ENCODE assay signal across 1 cellular context in genomic region chr12:14460212-14460841, GRCh38.
TF ChIP-seq lines count a peak whose summit lies in the region.

No MANE protein-coding gene starts in this region.

TF ChIP-seq in HepG2, 621 proteins besides CTCF, POLR2A, EP300 and RAD21:
- TF ChIP-seq REST (IDR thresholded peaks at IDR 0.05; ENCODE audit: borderline replicate concordance in 1 of 2, low read depth in 1 of 2, low read length in 2 of 2) (no peak), E2F1 (CRISPR knock-in tag; IDR thresholded peaks at IDR 0.05) (no peak), CEBPB (IDR thresholded peaks at IDR 0.05; ENCODE audit: borderline replicate concordance, low read depth, low read length) (peak; percentile 74)
TF ChIP-seq in HepG2: peak in this region for 1.
